ENCODE assay signal across 10 cellular contexts in the genomic region with DNA sequence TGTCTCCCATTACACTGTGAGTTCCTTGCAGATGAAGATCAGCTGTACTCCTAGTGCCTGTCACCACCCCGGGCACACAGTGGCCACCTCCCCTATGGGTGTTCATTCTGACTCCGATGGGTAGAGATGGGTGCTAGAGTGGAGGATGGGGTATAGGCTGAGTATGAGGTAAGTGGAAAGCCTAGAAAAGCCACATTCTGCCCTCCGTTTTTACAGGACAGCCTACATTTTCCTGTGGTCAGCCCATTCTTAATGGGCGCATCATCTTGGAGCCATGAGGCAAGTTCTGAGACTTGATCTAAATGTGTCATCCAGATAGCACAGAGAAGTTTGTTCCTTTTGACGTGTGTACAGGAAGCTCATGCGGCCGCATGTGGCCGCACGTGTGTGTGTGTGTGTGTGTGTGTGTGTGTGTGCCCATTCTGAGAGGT.
DNase-seq lines count a peak whose midpoint lies in the region; ATAC-seq, FAIRE-seq and TF ChIP-seq lines count a peak whose summit lies in the region.
"Had no signal": no experiment of that assay in that cellular context is flagged by ENCODE, and none has a peak within 500 bp of the region (broad histone marks: within the 10 kb centered on the region; RNA-seq: fewer than 3 reads in every experiment).

No MANE protein-coding gene starts in this region.

- no peak overlapping the region for H2BK15ac ChIP-seq in neuronal stem cell (ENCODE audit: low read length)

- H2BK12ac ChIP-seq in neuronal stem cell (ENCODE audit: low read length): no peak overlapping the region

- H3K9me3 ChIP-seq in GM12878 (replicated peaks; ENCODE audit: control insufficient read depth, insufficient read depth, low read length): no peaks in the 10 kb centered on the region; the same call in 2 of the 3 replicates
- no peaks in the 10 kb centered on the region for H3K9me3 ChIP-seq in neuronal stem cell (replicated peaks in 1 of 2; ENCODE audit: control insufficient read depth in 2 of 2, insufficient read depth in 1 of 2, low read depth in 1 of 2, low read length in 2 of 2)
- H3K9me3 ChIP-seq: thyroid gland had no signal

- 17% methylated on average over 9 of the region's 9 CpGs for WGBS in GM12878 (ENCODE audit: insufficient coverage, insufficient replicate concordance, low lambda C conversion rate, missing lambda C conversion rate)
- WGBS in neuronal stem cell (ENCODE audit: extremely low coverage in 2 of 2, insufficient read length in 2 of 2, insufficient replicate concordance in 1 of 2), 2 donors: no CpG with 5 or more reads among the region's 9 CpGs

- H3K9ac ChIP-seq in GM12878 (ENCODE audit: control insufficient read depth, insufficient read depth, low read length) (no peak overlapping the region), neuronal stem cell (ENCODE audit: low read depth, low read length, poor library complexity) (no peak overlapping the region)

- H3K14ac ChIP-seq in neuronal stem cell (ENCODE audit: low read length): no peak overlapping the region

- no peak for TF ChIP-seq EP300 in GM12878 (IDR thresholded peaks at IDR 0.05; ENCODE audit: borderline replicate concordance in 1 of 2, control insufficient read depth in 1 of 2, low read depth in 2 of 2, low read length in 2 of 2)

- H3K27ac ChIP-seq in GM12878 (ENCODE audit: control insufficient read depth, insufficient read depth): no peak overlapping the region
- no peak overlapping the region for H3K27ac ChIP-seq in neuronal stem cell (replicated peaks; ENCODE audit: low read length)

- peak overlapping the region; percentile 12 for H2AK5ac ChIP-seq in neuronal stem cell (ENCODE audit: low read depth, low read length)

- in situ Hi-C loops in GM12878 (cut with MboI): no loop called here

- H3K79me1 ChIP-seq in neuronal stem cell (ENCODE audit: low read depth, low read length): no peaks in the 10 kb centered on the region

- FAIRE-seq in GM12878 (lab: Jason Lieb, UNC): no peak

- H3K36me3 ChIP-seq in GM12878 (ENCODE audit: control insufficient read depth in 2 of 2, insufficient read depth in 2 of 2, low read length in 1 of 2): peaks cover 21 to 27% of the 10 kb centered on the region in 2 experiments
- no peaks in the 10 kb centered on the region for H3K36me3 ChIP-seq in neuronal stem cell (replicated peaks in 1 of 2; ENCODE audit: control insufficient read depth in 2 of 2, insufficient read depth in 2 of 2, low read length in 2 of 2)
- H3K36me3 ChIP-seq: thyroid gland had no signal

- RAD21 ChIA-PET in GM12878 (lab: Charles Lee; ENCODE audit: unreplicated experiment): no interaction called here

- CTCF ChIA-PET in GM12878 (lab: Yijun Ruan, JAX): interaction anchor here (1.0 kb wide), 1 partner anchor 53 kb away, joined by 3 read pairs; no protein-coding TSS in a partner anchor

- TF ChIP-seq POLR2A in GM12878 (IDR thresholded peaks at IDR 0.05; ENCODE audit: low read depth, low read length): no peak

- H3K4me1 ChIP-seq in GM12878 (ENCODE audit: control insufficient read depth, insufficient read depth, low read length): peaks cover 15% of the 10 kb centered on the region
- peaks cover 11 to 14% of the 10 kb centered on the region in 2 donors for H3K4me1 ChIP-seq in neuronal stem cell (ENCODE audit: control insufficient read depth in 2 of 2, insufficient read depth in 1 of 2, low read depth in 1 of 2, low read length in 2 of 2)

- SMC1A ChIA-PET in GM12878 (lab: Charles Lee; ENCODE audit: uncharacterized antibody, unreplicated experiment): no interaction called here

- H3K4me2 ChIP-seq in GM12878 (ENCODE audit: control insufficient read depth, insufficient read depth) (no peak overlapping the region), neuronal stem cell (ENCODE audit: insufficient read depth, low read length, poor library complexity, severe bottlenecking) (no peak overlapping the region)

- no TSS peak for BruUV-seq in GM12878 (replicated peaks; lab: Mats Ljungman, UMichigan)

- H3K4ac ChIP-seq in neuronal stem cell (ENCODE audit: low read length): no peak overlapping the region

- POLR2A ChIA-PET in GM12878 (lab: Charles Lee): no interaction called here

- ATAC-seq in GM12878: no peak
- no peak for ATAC-seq in GM21390 (IDR thresholded peaks at IDR 0.05; ENCODE audit: unreplicated experiment)
- no peak for ATAC-seq in GM18870 (IDR thresholded peaks at IDR 0.05; ENCODE audit: unreplicated experiment)
- ATAC-seq: sciatic nerve had no signal

- H2BK120ac ChIP-seq in neuronal stem cell (ENCODE audit: low read depth, low read length): no peak overlapping the region

- no peak for TF ChIP-seq CTCF in GM12878 (IDR thresholded peaks at IDR 0.05 in 2 of 3, conservative IDR thresholded peaks at IDR 0.05 in 1 of 3; ENCODE audit: control insufficient read depth in 2 of 3, extremely low read depth in 1 of 3, insufficient read depth in 1 of 3, low read depth in 3 of 3, low read length in 3 of 3)

- DNase-seq in CD1c-positive myeloid dendritic cell (ENCODE audit: extremely low spot score) (peak; percentile 25), M059J (ENCODE audit: low read depth) (peak; percentile 95), GM12878 (ENCODE audit: low read depth, low spot score) (no peak), neuronal stem cell (ENCODE audit: low spot score) (no peak), NCI-H128 (lab: John Stamatoyannopoulos, UW; ENCODE audit: unreplicated experiment) (no peak), DMS79 (lab: John Stamatoyannopoulos, UW) (no peak)
- DNase-seq: thyroid gland had no signal

- H2AFZ ChIP-seq in GM12878 (ENCODE audit: control insufficient read depth, low read depth, low read length): no peak overlapping the region
- no peak overlapping the region for H2AFZ ChIP-seq in neuronal stem cell (ENCODE audit: low read length)

- intact Hi-C loops in GM12878 (cut with micrococcal nuclease; ENCODE audit: unreplicated experiment): no loop called here

- H3K79me2 ChIP-seq in GM12878 (ENCODE audit: control insufficient read depth, insufficient read depth, low read length): no peaks in the 10 kb centered on the region

- no peak overlapping the region for H4K8ac ChIP-seq in neuronal stem cell (ENCODE audit: low read depth, low read length)

- H3K4me3 ChIP-seq in GM12878: no peak overlapping the region
- no peak overlapping the region for H3K4me3 ChIP-seq in neuronal stem cell (ENCODE audit: low read length in 2 of 2)
- H3K4me3 ChIP-seq: thyroid gland had no signal

- no peak overlapping the region for H3K23ac ChIP-seq in neuronal stem cell (ENCODE audit: low read depth, low read length, poor library complexity)

- TF ChIP-seq RAD21 in GM12878 (IDR thresholded peaks at IDR 0.05; ENCODE audit: insufficient read depth, low read depth, low read length): no peak

- no peaks in the 10 kb centered on the region for H3K27me3 ChIP-seq in GM12878 (replicated peaks in 1 of 2; ENCODE audit: control insufficient read depth in 2 of 2, insufficient read depth in 2 of 2, low read length in 1 of 2)
- no peaks in the 10 kb centered on the region for H3K27me3 ChIP-seq in neuronal stem cell (ENCODE audit: control insufficient read depth in 3 of 3, insufficient read depth in 3 of 3, low read depth in 1 of 3, low read length in 3 of 3)
- H3K27me3 ChIP-seq: thyroid gland had no signal

- H2BK5ac ChIP-seq in neuronal stem cell (ENCODE audit: low read length): no peak overlapping the region

- H3K18ac ChIP-seq in neuronal stem cell (ENCODE audit: low read length): no peak overlapping the region

- H4K20me1 ChIP-seq in GM12878 (ENCODE audit: control insufficient read depth, insufficient read depth): no peaks in the 10 kb centered on the region

- H4K91ac ChIP-seq in neuronal stem cell (ENCODE audit: low read depth, low read length, poor library complexity): no peak overlapping the region

TF ChIP-seq in GM12878, 131 proteins besides CTCF, POLR2A, EP300 and RAD21:
- no peak for TF ChIP-seq ZNF217 (IDR thresholded peaks at IDR 0.05)
- peak; percentile 51; the same call in 1 of the 2 replicates for TF ChIP-seq RUNX3 (IDR thresholded peaks at IDR 0.05; ENCODE audit: low read length)
TF ChIP-seq in GM12878: peak in this region for 1.

Comparison
In these comparisons a context has a peak if more than half of its experiments do, and no peak if none do; other contexts are left out.
1. DNase-seq: peak in CD1c-positive myeloid dendritic cell (single experiment) and M059J (single experiment); none in GM12878 (single experiment), neuronal stem cell (single experiment), NCI-H128 (single experiment) and DMS79 (single experiment).